ENCODE assay signal across 1 cellular context in genomic region chr17:30290696-30291570, GRCh38.
A peak's percentile ranks its signal among the peaks of the same experiment; 100 is the strongest.
TF ChIP-seq lines count a peak whose summit lies in the region.

No MANE protein-coding gene starts in this region.

TF ChIP-seq in HEK293, 187 proteins besides CTCF, POLR2A, EP300 and RAD21 (continued from another document):
- TF ChIP-seq ZNF211 (tag by site-specific recombination; IDR thresholded peaks at IDR 0.05; ENCODE audit: low read depth) (no peak), GLIS1 (tag by site-specific recombination; IDR thresholded peaks at IDR 0.05) (peak; percentile 57), ZBTB17 (tag by site-specific recombination; IDR thresholded peaks at IDR 0.05) (peak; percentile 64; the same call in 1 of the 2 replicates), ZFP37 (tag by site-specific recombination; IDR thresholded peaks at IDR 0.05) (no peak), ZNF335 (tag by site-specific recombination; conservative IDR thresholded peaks at IDR 0.05) (peak; percentile 68; the same call in 1 of the 2 replicates), ZBTB20 (tag by site-specific recombination; IDR thresholded peaks at IDR 0.05) (peak; percentile 63), SP2 (tag by site-specific recombination; IDR thresholded peaks at IDR 0.05) (peak; percentile 33), ZNF768 (tag by site-specific recombination; IDR thresholded peaks at IDR 0.05) (no peak), ZBTB11 (tag by site-specific recombination; conservative IDR thresholded peaks at IDR 0.05; ENCODE audit: low read depth) (no peak), ELK4 (IDR thresholded peaks at IDR 0.05; ENCODE audit: borderline replicate concordance, low read depth, low read length) (no peak), ZNF600 (tag by site-specific recombination; IDR thresholded peaks at IDR 0.05) (peak; percentile 82), SALL2 (tag by site-specific recombination; IDR thresholded peaks at IDR 0.05; ENCODE audit: borderline replicate concordance) (no peak), ZNF621 (tag by site-specific recombination; IDR thresholded peaks at IDR 0.05) (no peak), ZNF544 (tag by site-specific recombination; IDR thresholded peaks at IDR 0.05) (no peak)
